In genomic region chr16:28211758-28212531, GRCh38 we compare ENCODE assay signal across 1 cellular context.
TF ChIP-seq lines count a peak whose summit lies in the region.

TSS of gene XPO6 (minus strand) at chr16:28211965. CDS start at chr16:28211368, 597 bp downstream.

TF ChIP-seq in K562, 482 proteins besides CTCF, POLR2A, EP300 and RAD21 (continued from another document and continues in another):
- peak; percentile 90; the same call in 1 of the 2 replicates for TF ChIP-seq NKRF (IDR thresholded peaks at IDR 0.05; ENCODE audit: borderline replicate concordance)
- no peak for TF ChIP-seq HDAC8 (tag; IDR thresholded peaks at IDR 0.05)
- no peak; the same call in 1 of the 2 replicates for TF ChIP-seq BACH1 (tag; IDR thresholded peaks at IDR 0.05)
- peak; percentile 90 for TF ChIP-seq TAF9B (IDR thresholded peaks at IDR 0.05; ENCODE audit: partially characterized antibody)
- no peak for TF ChIP-seq ETV5 (CRISPR knock-in tag; IDR thresholded peaks at IDR 0.05; ENCODE audit: low read depth)
- no peak for TF ChIP-seq RFX1 (IDR thresholded peaks at IDR 0.05)
- 0 out of 2 replicates have a peak, but pooled peaks have one; percentile 48 for TF ChIP-seq ILF3 (IDR thresholded peaks at IDR 0.05; ENCODE audit: borderline replicate concordance)
- no peak for TF ChIP-seq IRF1 (CRISPR knock-in tag; IDR thresholded peaks at IDR 0.05; ENCODE audit: borderline replicate concordance)
- peak; percentile 100 for TF ChIP-seq YY1 (IDR thresholded peaks at IDR 0.05; ENCODE audit: borderline replicate concordance in 1 of 3, control insufficient read depth in 1 of 3, extremely low read depth in 1 of 3, insufficient read depth in 3 of 3, insufficient read length in 1 of 3, insufficient replicate concordance in 2 of 3, low read depth in 1 of 3, low read length in 2 of 3)
- no peak for TF ChIP-seq ZNF41 (CRISPR knock-in tag; conservative IDR thresholded peaks at IDR 0.05)
- TF ChIP-seq ZNF316 (IDR thresholded peaks at IDR 0.05), result peak; percentile 34; the same call in 1 of the 2 replicates
- TF ChIP-seq ZNF592 (IDR thresholded peaks at IDR 0.05), result peak; percentile 27
- TF ChIP-seq GMEB1 (CRISPR knock-in tag; IDR thresholded peaks at IDR 0.05), result peak; percentile 86
- TF ChIP-seq NCOA6 (IDR thresholded peaks at IDR 0.05), result no peak
- TF ChIP-seq NR2C1 (IDR thresholded peaks at IDR 0.05), result peak; percentile 86; the same call in 1 of the 2 replicates
- peak; percentile 79 for TF ChIP-seq NR2C1 (tag; IDR thresholded peaks at IDR 0.05)
- TF ChIP-seq SRF (CRISPR knock-in tag; IDR thresholded peaks at IDR 0.05), result peak in 1 of 2 experiments; percentile 79; a peak in 2 of 4 replicates
- TF ChIP-seq SIRT6 (IDR thresholded peaks at IDR 0.05; ENCODE audit: low read depth, low read length), result no peak
- TF ChIP-seq MTA3 (IDR thresholded peaks at IDR 0.05; ENCODE audit: borderline replicate concordance), result no peak
- TF ChIP-seq L3MBTL2 (IDR thresholded peaks at IDR 0.05), result peak; percentile 63
- TF ChIP-seq ZNF165 (CRISPR knock-in tag; IDR thresholded peaks at IDR 0.05; ENCODE audit: borderline replicate concordance), result 0 out of 2 replicates have a peak, but pooled peaks have one; percentile 52
- peak; percentile 89 to 94 for TF ChIP-seq MAZ (CRISPR knock-in tag; conservative IDR thresholded peaks at IDR 0.05 in 1 of 2, IDR thresholded peaks at IDR 0.05 in 1 of 2)
- no peak for TF ChIP-seq SAFB (IDR thresholded peaks at IDR 0.05; ENCODE audit: borderline replicate concordance, low read depth, low read length)
- no peak for TF ChIP-seq IFI16 (CRISPR knock-in tag; IDR thresholded peaks at IDR 0.05)
- peak; percentile 45; the same call in 1 of the 2 replicates for TF ChIP-seq ZKSCAN1 (IDR thresholded peaks at IDR 0.05; ENCODE audit: low read depth, low read length)
- no peak for TF ChIP-seq SNIP1 (IDR thresholded peaks at IDR 0.05; ENCODE audit: low read depth)
- peak; percentile 29; the same call in 1 of the 2 replicates for TF ChIP-seq CBX5 (IDR thresholded peaks at IDR 0.05; ENCODE audit: borderline replicate concordance, low read depth)
- no peak for TF ChIP-seq SAFB2 (IDR thresholded peaks at IDR 0.05; ENCODE audit: borderline replicate concordance, low read depth, low read length, severe bottlenecking)
- TF ChIP-seq SOX6 (IDR thresholded peaks at IDR 0.05), result peak; percentile 29; the same call in 1 of the 2 replicates
- TF ChIP-seq MYC (IDR thresholded peaks at IDR 0.05; ENCODE audit: low read depth, low read length), result peak; percentile 98
- TF ChIP-seq MYC (CRISPR knock-in tag; IDR thresholded peaks at IDR 0.05; ENCODE audit: borderline replicate concordance, low read depth), result peak; percentile 52; the same call in 1 of the 2 replicates
- peak; percentile 27; the same call in 1 of the 2 replicates for TF ChIP-seq ZBTB12 (CRISPR knock-in tag; IDR thresholded peaks at IDR 0.05)
- no peak for TF ChIP-seq PPARD (CRISPR knock-in tag; IDR thresholded peaks at IDR 0.05)
- no peak for TF ChIP-seq CHD4 (IDR thresholded peaks at IDR 0.05; ENCODE audit: insufficient read depth, insufficient replicate concordance, low read depth, low read length, poor library complexity, severe bottlenecking)
- TF ChIP-seq ARID4B (CRISPR knock-in tag; IDR thresholded peaks at IDR 0.05), result peak; percentile 95
- TF ChIP-seq HEY1 (CRISPR knock-in tag; IDR thresholded peaks at IDR 0.05; ENCODE audit: borderline replicate concordance), result no peak
- TF ChIP-seq TAL1 (IDR thresholded peaks at IDR 0.05), result no peak
- no peak for TF ChIP-seq NFYB (IDR thresholded peaks at IDR 0.05; ENCODE audit: extremely low read depth, insufficient read length)
- 0 out of 2 replicates have a peak, but pooled peaks have one; percentile 30 for TF ChIP-seq ZNF444 (CRISPR knock-in tag; IDR thresholded peaks at IDR 0.05)
- TF ChIP-seq KHSRP (IDR thresholded peaks at IDR 0.05), result no peak
- no peak for TF ChIP-seq MED1 (CRISPR knock-in tag; IDR thresholded peaks at IDR 0.05; ENCODE audit: borderline replicate concordance)
- no peak for TF ChIP-seq CBFB (CRISPR knock-in tag; IDR thresholded peaks at IDR 0.05)
- no peak for TF ChIP-seq ZNF76 (CRISPR knock-in tag; IDR thresholded peaks at IDR 0.05; ENCODE audit: borderline replicate concordance)
- TF ChIP-seq MTA2 (IDR thresholded peaks at IDR 0.05; ENCODE audit: low read depth), result no peak
- TF ChIP-seq ZSCAN32 (CRISPR knock-in tag; IDR thresholded peaks at IDR 0.05), result no peak
- no peak for TF ChIP-seq BRCA1 (IDR thresholded peaks at IDR 0.05)
- TF ChIP-seq BRCA1 (CRISPR knock-in tag; IDR thresholded peaks at IDR 0.05), result no peak
- 0 out of 4 replicates have a peak, but pooled peaks of 1 of the 2 experiments have one; percentile 30 for TF ChIP-seq UBTF (IDR thresholded peaks at IDR 0.05; ENCODE audit: borderline replicate concordance in 1 of 2, low read depth in 2 of 2, low read length in 2 of 2)
- TF ChIP-seq ZNF445 (CRISPR knock-in tag; IDR thresholded peaks at IDR 0.05; ENCODE audit: low read depth), result no peak
- peak; percentile 97 for TF ChIP-seq FOXM1 (IDR thresholded peaks at IDR 0.05; ENCODE audit: low read depth)
- no peak for TF ChIP-seq FOXM1 (CRISPR knock-in tag; IDR thresholded peaks at IDR 0.05; ENCODE audit: low read depth)
- no peak for TF ChIP-seq NFE2L1 (tag; IDR thresholded peaks at IDR 0.05; ENCODE audit: borderline replicate concordance, low read depth)
- no peak for TF ChIP-seq HDAC3 (IDR thresholded peaks at IDR 0.05; ENCODE audit: borderline replicate concordance, partially characterized antibody)
